In genomic region chr17:50541916-50542688, GRCh38 we compare ENCODE assay signal across 8 cellular contexts. TPM values are rescaled to one million over a fixed set of nuclear protein-coding genes. Genes with fewer than 3 reads are reported as not detected.
DNase-seq lines count a peak whose midpoint lies in the region; ATAC-seq, FAIRE-seq and TF ChIP-seq lines count a peak whose summit lies in the region.

No MANE protein-coding gene starts in this region.

- H3K4me1 ChIP-seq in ACC112 (ENCODE audit: control insufficient read depth, insufficient read depth, low read length, unreplicated experiment): peaks cover 15% of the 10 kb centered on the region
- peaks cover 5 to 40% of the 10 kb centered on the region in 2 donors for H3K4me1 ChIP-seq in kidney (ENCODE audit: control insufficient read depth in 1 of 2, insufficient read depth in 1 of 2, low read depth in 1 of 2, low read length in 2 of 2)

- H3K4me3 ChIP-seq in ACC112 (ENCODE audit: low read depth, low read length): peak overlapping the region; percentile 80
- peak overlapping the region; percentile 36 to 72 for H3K4me3 ChIP-seq in kidney (ENCODE audit: low read length in 2 of 2)

- no peak overlapping the region for H3K27ac Mint-ChIP-seq in central memory CD8-positive, alpha-beta T cell (ENCODE audit: low read depth)

- peak; percentile 69 for DNase-seq in NCI-H2171 treated with DMSO at 0.1 percent for 48 hours (lab: John Stamatoyannopoulos, UW)
- peak; percentile 67 for DNase-seq in activated CD4-positive, CD25-positive, alpha-beta regulatory T cell treated with anti-CD3 and anti-CD28 coated beads, Interleukin-2, amount 50 U/mL, for 16 hours (ENCODE audit: low read depth, low spot score)
- DNase-seq in central memory CD8-positive, alpha-beta T cell (ENCODE audit: low spot score in 2 of 2): peak; percentile 65 to 76
- peak; percentile 95 for DNase-seq in kidney
- peak; percentile 78 for DNase-seq in stimulated activated CD4-positive, alpha-beta T cell treated with anti-CD3 and anti-CD28 coated beads, Interleukin-15, amount 100 ng/mL, for 1 hour (ENCODE audit: low read depth in 1 of 2, low spot score in 1 of 2)

- no peaks in the 10 kb centered on the region for H3K27me3 ChIP-seq in ACC112 (ENCODE audit: insufficient read depth, low read length)

- H3K9me3 Mint-ChIP-seq in central memory CD8-positive, alpha-beta T cell: no peaks in the 10 kb centered on the region

- H3K4me3 Mint-ChIP-seq in central memory CD8-positive, alpha-beta T cell: peak overlapping the region; percentile 81

- peaks cover 13% of the 10 kb centered on the region for H3K4me1 Mint-ChIP-seq in central memory CD8-positive, alpha-beta T cell

- peak; percentile 54 for ATAC-seq in GM18520 (IDR thresholded peaks at IDR 0.05; ENCODE audit: unreplicated experiment)
- ATAC-seq in HG03060 (IDR thresholded peaks at IDR 0.05; ENCODE audit: low read depth, unreplicated experiment): peak; percentile 45
- peak; percentile 74 for ATAC-seq in central memory CD8-positive, alpha-beta T cell (replicated peaks; ENCODE audit: extremely low read depth, poor library complexity, severe bottlenecking)

- no peak overlapping the region for H3K27ac ChIP-seq in ACC112 (ENCODE audit: low read depth, low read length)
- H3K27ac ChIP-seq in kidney (ENCODE audit: low read depth in 2 of 2, low read length in 2 of 2): no peak overlapping the region

- H3K9ac ChIP-seq in kidney (ENCODE audit: low read length in 2 of 2): peak overlapping the region in 1 of 2 donors; percentile 79

- intact Hi-C loops in kidney (cut with DNase I): loop anchor here (10.0 kb wide), 2 partner anchors 303 to 413 kb away; no protein-coding TSS in a partner anchor

- H3K36me3 ChIP-seq in ACC112 (ENCODE audit: insufficient read depth, low read length) (no peaks in the 10 kb centered on the region), kidney (ENCODE audit: control insufficient read depth in 1 of 2, insufficient read depth in 2 of 2, low read length in 2 of 2) (peaks cover 2 to 5% of the 10 kb centered on the region in 2 donors)

- H3K79me2 ChIP-seq in ACC112 (ENCODE audit: control insufficient read depth, insufficient read depth, low read length, unreplicated experiment): no peaks in the 10 kb centered on the region

- H3K27me3 Mint-ChIP-seq in central memory CD8-positive, alpha-beta T cell: peaks cover 16% of the 10 kb centered on the region

- FAIRE-seq in kidney (lab: Jason Lieb, UNC): no peak

- peak overlapping the region; percentile 86 for H2AFZ ChIP-seq in ACC112 (ENCODE audit: low read length, unreplicated experiment)

- TF ChIP-seq CTCF in kidney (IDR thresholded peaks at IDR 0.05; ENCODE audit: borderline replicate concordance, extremely low read depth, insufficient read depth): peak; percentile 4

- H3K9me3 ChIP-seq in kidney (ENCODE audit: control insufficient read depth in 1 of 2, low read length in 2 of 2): no peaks in the 10 kb centered on the region

- H3K36me3 Mint-ChIP-seq in central memory CD8-positive, alpha-beta T cell (ENCODE audit: insufficient read depth): peaks cover 6% of the 10 kb centered on the region

RNA-seq across cellular contexts. Expression of gene SPATA20, which starts 4.9 kb away (rescaled TPM):
- total RNA-seq in kidney: 60.4 TPM
- polyA plus RNA-seq in kidney (ENCODE audit: insufficient read depth, low read depth, low replicate concordance): 52.7 TPM

RNA-seq across cellular contexts. Expression of gene EPN3, which starts 9.6 kb away (rescaled TPM):
- 5.0 TPM for total RNA-seq in kidney
- polyA plus RNA-seq in kidney (ENCODE audit: insufficient read depth, low read depth, low replicate concordance): 28.7 TPM

RNA-seq across cellular contexts. Expression of gene CACNA1G, which starts 18.4 kb away (rescaled TPM):
- total RNA-seq in kidney: 0.06 TPM
- not detected for polyA plus RNA-seq in kidney (ENCODE audit: insufficient read depth, low read depth, low replicate concordance)

RNA-seq across cellular contexts. Expression of gene MYCBPAP, which starts 33.9 kb away (rescaled TPM):
- 0.72 TPM for total RNA-seq in kidney
- polyA plus RNA-seq in kidney (ENCODE audit: insufficient read depth, low read depth, low replicate concordance): 2.9 TPM
